In the genomic region with DNA sequence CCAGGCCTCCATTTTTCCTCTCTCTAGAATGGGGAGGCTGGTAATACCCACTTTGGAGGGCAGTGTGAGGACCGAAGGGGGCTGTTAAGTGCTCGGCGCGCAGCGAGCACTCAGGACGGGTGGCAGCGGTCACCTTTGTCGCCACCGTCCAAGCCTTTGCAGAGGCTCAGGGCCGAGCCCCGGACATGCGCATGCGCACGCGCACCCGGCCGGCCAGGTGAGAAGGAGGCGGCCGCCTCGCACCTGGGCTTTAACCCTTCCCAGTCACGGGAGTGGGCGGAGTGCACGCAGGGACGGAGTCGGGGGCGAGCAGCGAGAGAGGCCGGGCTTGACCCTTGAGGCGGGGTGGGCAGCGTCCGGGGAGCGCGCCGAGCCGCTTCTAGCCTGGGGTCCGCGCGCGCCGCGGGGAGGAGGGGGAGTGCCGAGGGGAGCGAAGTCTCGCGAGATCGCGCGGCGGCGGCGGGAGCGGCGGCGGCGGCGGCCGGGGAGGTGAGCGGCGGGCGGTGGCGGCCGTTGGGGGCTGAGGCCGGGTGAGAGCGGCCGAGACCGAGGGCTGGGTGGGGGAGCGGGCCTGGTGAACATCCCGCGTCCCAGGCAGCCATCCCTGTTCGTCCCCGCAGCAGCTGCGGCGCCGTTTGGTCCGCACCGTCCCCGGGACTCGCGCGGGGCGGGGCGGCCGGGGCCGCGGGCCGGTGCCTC, we compare ENCODE assay signal across 8 cellular contexts. TPM values are rescaled to one million over a fixed set of nuclear protein-coding genes. Genes with fewer than 3 reads are reported as not detected.
DNase-seq lines count a peak whose midpoint lies in the region; ATAC-seq, FAIRE-seq and TF ChIP-seq lines count a peak whose summit lies in the region.

A gene with protein sequence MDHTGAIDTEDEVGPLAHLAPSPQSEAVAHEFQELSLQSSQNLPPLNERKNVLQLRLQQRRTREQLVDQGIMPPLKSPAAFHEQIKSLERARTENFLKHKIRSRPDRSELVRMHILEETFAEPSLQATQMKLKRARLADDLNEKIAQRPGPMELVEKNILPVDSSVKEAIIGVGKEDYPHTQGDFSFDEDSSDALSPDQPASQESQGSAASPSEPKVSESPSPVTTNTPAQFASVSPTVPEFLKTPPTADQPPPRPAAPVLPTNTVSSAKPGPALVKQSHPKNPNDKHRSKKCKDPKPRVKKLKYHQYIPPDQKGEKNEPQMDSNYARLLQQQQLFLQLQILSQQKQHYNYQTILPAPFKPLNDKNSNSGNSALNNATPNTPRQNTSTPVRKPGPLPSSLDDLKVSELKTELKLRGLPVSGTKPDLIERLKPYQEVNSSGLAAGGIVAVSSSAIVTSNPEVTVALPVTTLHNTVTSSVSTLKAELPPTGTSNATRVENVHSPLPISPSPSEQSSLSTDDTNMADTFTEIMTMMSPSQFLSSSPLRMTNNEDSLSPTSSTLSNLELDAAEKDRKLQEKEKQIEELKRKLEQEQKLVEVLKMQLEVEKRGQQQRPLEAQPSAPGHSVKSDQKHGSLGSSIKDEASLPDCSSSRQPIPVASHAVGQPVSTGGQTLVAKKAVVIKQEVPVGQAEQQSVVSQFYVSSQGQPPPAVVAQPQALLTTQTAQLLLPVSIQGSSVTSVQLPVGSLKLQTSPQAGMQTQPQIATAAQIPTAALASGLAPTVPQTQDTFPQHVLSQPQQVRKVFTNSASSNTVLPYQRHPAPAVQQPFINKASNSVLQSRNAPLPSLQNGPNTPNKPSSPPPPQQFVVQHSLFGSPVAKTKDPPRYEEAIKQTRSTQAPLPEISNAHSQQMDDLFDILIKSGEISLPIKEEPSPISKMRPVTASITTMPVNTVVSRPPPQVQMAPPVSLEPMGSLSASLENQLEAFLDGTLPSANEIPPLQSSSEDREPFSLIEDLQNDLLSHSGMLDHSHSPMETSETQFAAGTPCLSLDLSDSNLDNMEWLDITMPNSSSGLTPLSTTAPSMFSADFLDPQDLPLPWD (plus strand): TSS at position 443 of the 699 bp plus-strand sequence. CDS start 69,288 bp downstream, outside the sequence.

- peaks cover 4% of the 10 kb centered on the region for H3K27me3 Mint-ChIP-seq in nephron progenitor cell (ENCODE audit: low read depth, poor library complexity)
- peaks cover 4% of the 10 kb centered on the region for H3K27me3 Mint-ChIP-seq in stimulated activated naive CD8-positive, alpha-beta T cell treated with anti-CD3 and anti-CD28 coated beads, Interleukin-15, Interleukin-2, amounts not matched to agents 100 ng/mL and 50 ng/mL, for 24 hours

- under 1% methylated on average over 86 of the region's 86 CpGs for WGBS in HUES64

- peak within 1 kb of the TSS; percentile 86 for H3K27ac ChIP-seq in HUES64 (ENCODE audit: low read depth, low read length)

- H3K4me3 ChIP-seq in HUES64 (ENCODE audit: low read length): peak within 1 kb of the TSS; percentile 79
- H3K4me3 ChIP-seq in fibroblast of pulmonary artery (replicated peaks; ENCODE audit: low read depth, low read length): peak within 1 kb of the TSS; percentile 82

- peak within 1 kb of the TSS; percentile 97 for H3K9ac ChIP-seq in HUES64 (ENCODE audit: low read depth, low read length)

- peaks cover 10% of the 10 kb centered on the region; the same call in 1 of the 2 replicates for H3K4me1 ChIP-seq in HUES64 (ENCODE audit: insufficient read depth, low read length)

- H3K27ac Mint-ChIP-seq in nephron progenitor cell: no peak within 1 kb of the TSS
- peak within 1 kb of the TSS; percentile 65 for H3K27ac Mint-ChIP-seq in stimulated activated naive CD8-positive, alpha-beta T cell treated with anti-CD3 and anti-CD28 coated beads, Interleukin-15, Interleukin-2, amounts not matched to agents 100 ng/mL and 50 ng/mL, for 24 hours

- H3K27me3 ChIP-seq in HUES64 (ENCODE audit: insufficient read depth, low read length): no peaks in the 10 kb centered on the region

- TF ChIP-seq CTCF in D721Med (IDR thresholded peaks at IDR 0.05; ENCODE audit: insufficient read depth, missing control alignments) (no peak), fibroblast of pulmonary artery (IDR thresholded peaks at IDR 0.05; ENCODE audit: low read length, missing control alignments) (no peak), nephron progenitor cell (IDR thresholded peaks at IDR 0.05) (no peak)

- ATAC-seq in GM21423 (IDR thresholded peaks at IDR 0.05; ENCODE audit: unreplicated experiment): peak; percentile 79

- H3K9me3 ChIP-seq in HUES64 (ENCODE audit: insufficient read depth, low read depth, low read length): no peaks in the 10 kb centered on the region

- peaks cover 31% of the 10 kb centered on the region for H3K4me1 Mint-ChIP-seq in nephron progenitor cell
- H3K4me1 Mint-ChIP-seq in stimulated activated naive CD8-positive, alpha-beta T cell treated with anti-CD3 and anti-CD28 coated beads, Interleukin-15, Interleukin-2, amounts not matched to agents 100 ng/mL and 50 ng/mL, for 24 hours (ENCODE audit: low read depth): peaks cover 15% of the 10 kb centered on the region

- peaks cover 11% of the 10 kb centered on the region for H3K36me3 ChIP-seq in HUES64 (ENCODE audit: insufficient read depth, low read length)

- H3K9me3 Mint-ChIP-seq in nephron progenitor cell: no peaks in the 10 kb centered on the region
- H3K9me3 Mint-ChIP-seq in stimulated activated naive CD8-positive, alpha-beta T cell treated with anti-CD3 and anti-CD28 coated beads, Interleukin-15, Interleukin-2, amounts not matched to agents 100 ng/mL and 50 ng/mL, for 24 hours: no peaks in the 10 kb centered on the region

- FAIRE-seq in D721Med (lab: Jason Lieb, UNC): no peak

- H3K4me3 Mint-ChIP-seq in nephron progenitor cell: peak within 1 kb of the TSS; percentile 91
- H3K4me3 Mint-ChIP-seq in stimulated activated naive CD8-positive, alpha-beta T cell treated with anti-CD3 and anti-CD28 coated beads, Interleukin-15, Interleukin-2, amounts not matched to agents 100 ng/mL and 50 ng/mL, for 24 hours: peak within 1 kb of the TSS; percentile 83

- DNase-seq in D721Med (ENCODE audit: insufficient read length, low spot score): peak; percentile 50
- DNase-seq in RPMI8226: peak; percentile 91
- peak; percentile 69 for DNase-seq in activated effector memory CD4-positive, alpha-beta T cell treated with Interleukin-2 at 50 U/mL for 16 hours
- peak; percentile 56 for DNase-seq in fibroblast of pulmonary artery (ENCODE audit: low read depth)
- DNase-seq in nephron progenitor cell: peak; percentile 94

- no peaks in the 10 kb centered on the region for H3K36me3 Mint-ChIP-seq in nephron progenitor cell (ENCODE audit: low read depth)
- no peaks in the 10 kb centered on the region for H3K36me3 Mint-ChIP-seq in stimulated activated naive CD8-positive, alpha-beta T cell treated with anti-CD3 and anti-CD28 coated beads, Interleukin-15, Interleukin-2, amounts not matched to agents 100 ng/mL and 50 ng/mL, for 24 hours (ENCODE audit: low read depth)

RNA-seq across cellular contexts. Expression of the gene that starts here (rescaled TPM):
- 10.2 TPM for polyA plus RNA-seq in HUES64 (2013, experiment 1 of 2)
- polyA plus RNA-seq in HUES64 (2013, experiment 2 of 2): 12.6 TPM

Comparison
In these comparisons a context has a peak if more than half of its experiments do, and no peak if none do; other contexts are left out.
1. Peak in every context shown above with its lines: DNase-seq, ATAC-seq, H3K4me3 ChIP-seq and H3K27ac ChIP-seq.